Comparison of ENCODE assay signal across 7 cellular contexts in the genomic region with DNA sequence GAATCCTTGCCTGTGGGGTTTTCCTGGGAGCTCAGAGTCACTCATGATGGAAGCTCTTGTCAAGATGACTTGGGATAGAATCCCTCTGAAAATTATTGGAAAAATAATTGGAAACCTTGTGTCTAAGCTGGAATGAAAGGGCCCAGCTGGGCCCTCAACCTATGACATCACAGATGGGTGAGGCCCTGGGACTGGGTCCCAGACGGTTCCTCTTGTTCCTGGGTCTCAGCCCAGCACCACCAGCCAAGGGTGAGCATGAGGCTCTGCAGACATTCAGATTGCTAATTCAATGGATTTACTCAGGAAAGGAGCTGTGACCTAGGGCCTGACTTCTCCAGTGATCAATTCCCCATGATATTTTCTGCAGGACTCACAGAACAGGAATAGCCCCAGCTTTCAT.
"Had no signal": no experiment of that assay in that cellular context is flagged by ENCODE, and none has a peak within 500 bp of the region (broad histone marks: within the 10 kb centered on the region; RNA-seq: fewer than 3 reads in every experiment).

No MANE protein-coding gene starts in this region.

- H3K4me3 ChIP-seq: GM23338 had no signal

- FAIRE-seq: H1, H54, HTR-8/SVneo had no signal

- ATAC-seq: GM23338 had no signal

- DNase-seq: H9, HCEC 1CT, KBM-7 had no signal
